In the genomic region with DNA sequence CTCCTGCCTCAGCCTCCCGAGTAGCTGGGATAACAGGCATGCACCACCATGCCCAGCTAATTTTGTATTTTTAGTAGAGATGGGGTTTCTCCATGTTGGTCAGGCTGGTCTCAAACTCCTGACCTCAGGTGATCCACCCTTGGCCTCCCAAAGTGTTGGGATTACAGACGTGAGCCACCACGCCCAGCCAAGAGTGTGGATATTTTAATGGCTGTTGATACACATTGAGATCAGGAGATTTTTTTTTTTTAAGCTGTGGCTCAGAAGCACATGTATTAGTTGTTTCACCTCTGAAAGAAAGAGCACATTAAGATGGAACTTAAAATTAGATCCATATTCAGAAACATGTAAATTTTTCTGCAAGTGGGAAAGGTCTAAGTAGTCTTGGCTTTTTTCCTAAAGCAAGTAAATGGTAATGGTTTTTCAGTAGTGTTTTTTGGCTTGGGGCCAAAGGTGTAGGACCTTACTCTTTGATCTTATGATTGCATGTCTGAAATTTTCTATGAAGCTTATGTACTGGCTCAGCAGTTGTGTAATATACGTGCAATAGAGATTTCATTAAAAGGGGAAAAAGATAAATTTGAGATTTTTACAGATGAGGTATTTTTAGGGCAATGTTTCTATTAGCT, we compare ENCODE assay signal across 11 cellular contexts. TPM values are rescaled to one million over a fixed set of nuclear protein-coding genes. Genes with fewer than 3 reads are reported as not detected.
A peak's percentile ranks its signal among the peaks of the same experiment; 100 is the strongest.
DNase-seq lines count a peak whose midpoint lies in the region; ATAC-seq and TF ChIP-seq lines count a peak whose summit lies in the region.
"Had no signal": no experiment of that assay in that cellular context is flagged by ENCODE, and none has a peak within 500 bp of the region (broad histone marks: within the 10 kb centered on the region; RNA-seq: fewer than 3 reads in every experiment).

No MANE protein-coding gene starts in this region.

- no peak for TF ChIP-seq POLR2A in NB4 (IDR thresholded peaks at IDR 0.05; ENCODE audit: extremely low read depth, insufficient read length)

- H3K9me3 ChIP-seq in SK-N-MC (ENCODE audit: low read depth, low read length): no peaks in the 10 kb centered on the region
- H3K9me3 ChIP-seq in hepatocyte (ENCODE audit: low read depth): no peaks in the 10 kb centered on the region

- H3K4me2 ChIP-seq in hepatocyte: no peak overlapping the region

- H3K27me3 ChIP-seq in hepatocyte: no peaks in the 10 kb centered on the region

- peaks cover 20% of the 10 kb centered on the region for H3K36me3 ChIP-seq in SK-N-MC (ENCODE audit: insufficient read depth, low read length)
- no peaks in the 10 kb centered on the region for H3K36me3 ChIP-seq in hepatocyte (replicated peaks; ENCODE audit: insufficient read depth, low read depth)

- TF ChIP-seq CTCF in NB4 (IDR thresholded peaks at IDR 0.05; ENCODE audit: low read depth, low read length): no peak
- TF ChIP-seq CTCF in hepatocyte (IDR thresholded peaks at IDR 0.05; ENCODE audit: poor library complexity): no peak

- H3K4me1 ChIP-seq in hepatocyte (ENCODE audit: insufficient read depth): peaks cover 9% of the 10 kb centered on the region

- DNase-seq in DMS53 treated with DMSO at 0.1 percent for 48 hours (lab: John Stamatoyannopoulos, UW; ENCODE audit: unreplicated experiment): peak; percentile 22
- peak; percentile 20 for DNase-seq in NB4 (ENCODE audit: low read depth)
- DNase-seq in SK-N-MC (ENCODE audit: low read depth, low spot score): peak; percentile 60
- DNase-seq in hepatocyte (ENCODE audit: low spot score): peak; percentile 39
- DNase-seq in ureter (ENCODE audit: low spot score): no peak
- DNase-seq in DMS153 (lab: John Stamatoyannopoulos, UW): no peak
- DNase-seq: activated effector memory CD4-positive, alpha-beta T cell treated with Interleukin-2 at 50 U/mL for 16 hours; CD4-positive, CD25-positive, alpha-beta regulatory T cell; right cardiac atrium had no signal

- WGBS in hepatocyte (ENCODE audit: low lambda C conversion rate, missing lambda C conversion rate): 63% methylated on average over 4 of the region's 4 CpGs

- H3K9ac ChIP-seq in SK-N-MC (ENCODE audit: insufficient read length): peak overlapping the region; percentile 14

- no peak for ATAC-seq in HG03439 (IDR thresholded peaks at IDR 0.05; ENCODE audit: unreplicated experiment)
- no peak for ATAC-seq in GM21528 (IDR thresholded peaks at IDR 0.05; ENCODE audit: low FRiP score, unreplicated experiment)
- ATAC-seq: right cardiac atrium had no signal

- peaks cover 67% of the 10 kb centered on the region for H4K20me1 ChIP-seq in hepatocyte (ENCODE audit: insufficient read depth, poor library complexity, severe bottlenecking)

- H2AFZ ChIP-seq in hepatocyte: no peak overlapping the region

- H3K79me2 ChIP-seq in hepatocyte: peaks cover 99% of the 10 kb centered on the region

- H3K27ac ChIP-seq in SK-N-MC (peak overlapping the region; percentile 81), hepatocyte (no peak overlapping the region)

- H3K9me2 ChIP-seq in hepatocyte (replicated peaks; ENCODE audit: insufficient read depth): no peaks in the 10 kb centered on the region

- H3K4me3 ChIP-seq in NB4 (ENCODE audit: low read depth, low read length): no peak overlapping the region
- peak overlapping the region; percentile 56 for H3K4me3 ChIP-seq in SK-N-MC
- H3K4me3 ChIP-seq in hepatocyte: no peak overlapping the region

RNA-seq across cellular contexts. Expression of a gene that starts 9.9 kb away (rescaled TPM):
- total RNA-seq in hepatocyte (17.5 and 28.8 TPM in 2 replicates), ureter (26.4 TPM)
- polyA plus RNA-seq in hepatocyte: 3.0 TPM in 2 replicates

RNA-seq across cellular contexts. Expression of a gene that starts 30.9 kb away (rescaled TPM):
- total RNA-seq in hepatocyte (69.5 and 71.2 TPM in 2 replicates), ureter (141 TPM)
- 64.3 and 78.6 TPM in 2 replicates for polyA plus RNA-seq in hepatocyte

Comparison
In these comparisons a context has a peak if more than half of its experiments do, and no peak if none do; other contexts are left out.
1. DNase-seq: peak in DMS53 treated with DMSO at 0.1 percent for 48 hours (single experiment), NB4 (single experiment), SK-N-MC (single experiment) and hepatocyte (single experiment); none in ureter (single experiment) and DMS153 (single experiment).